ENCODE assay signal across 9 cellular contexts in genomic region chr6:30981942-30982772, GRCh38. TPM values are rescaled to one million over a fixed set of nuclear protein-coding genes. Genes with fewer than 3 reads are reported as not detected.
DNase-seq lines count a peak whose midpoint lies in the region; ATAC-seq and TF ChIP-seq lines count a peak whose summit lies in the region.
"Had no signal": no experiment of that assay in that cellular context is flagged by ENCODE, and none has a peak within 500 bp of the region (broad histone marks: within the 10 kb centered on the region; RNA-seq: fewer than 3 reads in every experiment).

No MANE protein-coding gene starts in this region.

- H3K4me1 Mint-ChIP-seq in neural crest cell = peaks cover 8% of the 10 kb centered on the region

- no peak overlapping the region for H3K27ac Mint-ChIP-seq in neural crest cell (ENCODE audit: unreplicated experiment)
- H3K27ac Mint-ChIP-seq: stimulated activated naive CD8-positive, alpha-beta T cell treated with anti-CD3 and anti-CD28 coated beads, Interleukin-15, Interleukin-2, amounts not matched to agents 100 ng/mL and 50 ng/mL, for 24 hours had no signal

- H3K36me3 Mint-ChIP-seq in neural crest cell (ENCODE audit: low read depth) = no peaks in the 10 kb centered on the region

- H3K9me3 Mint-ChIP-seq in neural crest cell = no peaks in the 10 kb centered on the region
- H3K9me3 Mint-ChIP-seq: stimulated activated naive CD8-positive, alpha-beta T cell treated with anti-CD3 and anti-CD28 coated beads, Interleukin-15, Interleukin-2, amounts not matched to agents 100 ng/mL and 50 ng/mL, for 24 hours had no signal

- TF ChIP-seq CTCF in neural crest cell (conservative IDR thresholded peaks at IDR 0.05) = peak; percentile 42

- H3K27me3 Mint-ChIP-seq in neural crest cell (ENCODE audit: low read depth) = peaks cover 13% of the 10 kb centered on the region

- DNase-seq in Daoy (ENCODE audit: low read depth) (peak; percentile 81), NCI-H748 (lab: John Stamatoyannopoulos, UW; ENCODE audit: unreplicated experiment) (peak; percentile 69), fibroblast of peridontal ligament (ENCODE audit: extremely low read depth) (peak; percentile 88), neural crest cell (ENCODE audit: low read depth, low spot score) (no peak), DMS114 treated with DMSO at 0.1 percent for 48 hours (lab: John Stamatoyannopoulos, UW; ENCODE audit: unreplicated experiment) (no peak)
- DNase-seq in effector CD4-positive, alpha-beta T cell = no peak

- no peak overlapping the region for H3K4me3 Mint-ChIP-seq in neural crest cell
- H3K4me3 Mint-ChIP-seq: stimulated activated naive CD8-positive, alpha-beta T cell treated with anti-CD3 and anti-CD28 coated beads, Interleukin-15, Interleukin-2, amounts not matched to agents 100 ng/mL and 50 ng/mL, for 24 hours had no signal

- ATAC-seq in GM18861 (IDR thresholded peaks at IDR 0.05; ENCODE audit: unreplicated experiment) = no peak
- no peak for ATAC-seq in GM21390 (IDR thresholded peaks at IDR 0.05; ENCODE audit: unreplicated experiment)

RNA-seq across cellular contexts. Expression of gene MUC21, which starts 1.4 kb away (rescaled TPM):
- total RNA-seq in Daoy (2014; rRNA removed; shearing (Covaris generic)) = not detected in 2 replicates
- total RNA-seq in neural crest cell = not detected in 2 replicates

RNA-seq across cellular contexts. Expression of gene MUC22, which starts 28.1 kb away (rescaled TPM):
- total RNA-seq in Daoy (2014; rRNA removed; shearing (Covaris generic)) = not detected in 2 replicates
- total RNA-seq in neural crest cell = not detected in 2 replicates

RNA-seq across cellular contexts. Expression of gene MUCL3, which starts 41.4 kb away (rescaled TPM):
- not detected in 2 replicates for total RNA-seq in Daoy (2014; rRNA removed; shearing (Covaris generic))
- not detected in 2 replicates for total RNA-seq in neural crest cell

RNA-seq across cellular contexts. Expression of gene SFTA2, which starts 50.2 kb away (rescaled TPM):
- not detected in 2 replicates for total RNA-seq in Daoy (2014; rRNA removed; shearing (Covaris generic))
- not detected in 2 replicates for total RNA-seq in neural crest cell

Comparison
In these comparisons a context has a peak if more than half of its experiments do, and no peak if none do; other contexts are left out.
1. DNase-seq: peak in Daoy (single experiment), NCI-H748 (single experiment) and fibroblast of peridontal ligament (single experiment); none in neural crest cell (single experiment), DMS114 treated with DMSO at 0.1 percent for 48 hours (single experiment) and effector CD4-positive, alpha-beta T cell (single experiment).